ENCODE assay signal across 1 cellular context in the genomic region with DNA sequence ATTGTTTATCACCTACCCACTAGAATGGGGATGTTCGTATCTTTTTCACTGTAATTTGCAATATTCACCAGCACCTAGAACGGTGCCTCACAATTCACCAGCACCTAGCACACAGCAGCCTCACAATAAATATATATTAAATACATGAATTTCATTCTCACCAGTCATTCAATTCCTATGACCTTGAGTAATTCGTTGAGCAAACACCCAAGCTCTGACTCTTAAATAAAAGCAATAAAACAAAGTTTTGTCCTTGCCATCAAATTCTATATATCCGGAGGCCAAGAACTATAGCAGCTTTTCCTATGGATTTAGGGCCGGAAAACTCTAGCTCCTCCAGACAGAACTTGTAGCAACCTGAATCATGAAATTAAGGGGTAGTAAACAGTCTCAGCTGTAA.
TF ChIP-seq lines count a peak whose summit lies in the region.

No MANE protein-coding gene starts in this region.

TF ChIP-seq in GM12878, 131 proteins besides CTCF, POLR2A, EP300 and RAD21:
- TF ChIP-seq CREM (IDR thresholded peaks at IDR 0.05; ENCODE audit: low read depth) (no peak), FOS (IDR thresholded peaks at IDR 0.05; ENCODE audit: borderline replicate concordance, extremely low read depth, insufficient read length) (no peak), EZH2 (IDR thresholded peaks at IDR 0.05; ENCODE audit: borderline replicate concordance, control insufficient read depth, low read depth, low read length) (no peak), CBFB (IDR thresholded peaks at IDR 0.05; ENCODE audit: low read depth) (no peak)
- TF ChIP-seq, protein P1, sequence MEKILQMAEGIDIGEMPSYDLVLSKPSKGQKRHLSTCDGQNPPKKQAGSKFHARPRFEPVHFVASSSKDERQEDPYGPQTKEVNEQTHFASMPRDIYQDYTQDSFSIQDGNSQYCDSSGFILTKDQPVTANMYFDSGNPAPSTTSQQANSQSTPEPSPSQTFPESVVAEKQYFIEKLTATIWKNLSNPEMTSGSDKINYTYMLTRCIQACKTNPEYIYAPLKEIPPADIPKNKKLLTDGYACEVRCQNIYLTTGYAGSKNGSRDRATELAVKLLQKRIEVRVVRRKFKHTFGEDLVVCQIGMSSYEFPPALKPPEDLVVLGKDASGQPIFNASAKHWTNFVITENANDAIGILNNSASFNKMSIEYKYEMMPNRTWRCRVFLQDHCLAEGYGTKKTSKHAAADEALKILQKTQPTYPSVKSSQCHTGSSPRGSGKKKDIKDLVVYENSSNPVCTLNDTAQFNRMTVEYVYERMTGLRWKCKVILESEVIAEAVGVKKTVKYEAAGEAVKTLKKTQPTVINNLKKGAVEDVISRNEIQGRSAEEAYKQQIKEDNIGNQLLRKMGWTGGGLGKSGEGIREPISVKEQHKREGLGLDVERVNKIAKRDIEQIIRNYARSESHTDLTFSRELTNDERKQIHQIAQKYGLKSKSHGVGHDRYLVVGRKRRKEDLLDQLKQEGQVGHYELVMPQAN (conservative IDR thresholded peaks at IDR 0.05): no peak
TF ChIP-seq in GM12878: peak in this region for 0.
